ENCODE assay signal across 1 cellular context in the genomic region with DNA sequence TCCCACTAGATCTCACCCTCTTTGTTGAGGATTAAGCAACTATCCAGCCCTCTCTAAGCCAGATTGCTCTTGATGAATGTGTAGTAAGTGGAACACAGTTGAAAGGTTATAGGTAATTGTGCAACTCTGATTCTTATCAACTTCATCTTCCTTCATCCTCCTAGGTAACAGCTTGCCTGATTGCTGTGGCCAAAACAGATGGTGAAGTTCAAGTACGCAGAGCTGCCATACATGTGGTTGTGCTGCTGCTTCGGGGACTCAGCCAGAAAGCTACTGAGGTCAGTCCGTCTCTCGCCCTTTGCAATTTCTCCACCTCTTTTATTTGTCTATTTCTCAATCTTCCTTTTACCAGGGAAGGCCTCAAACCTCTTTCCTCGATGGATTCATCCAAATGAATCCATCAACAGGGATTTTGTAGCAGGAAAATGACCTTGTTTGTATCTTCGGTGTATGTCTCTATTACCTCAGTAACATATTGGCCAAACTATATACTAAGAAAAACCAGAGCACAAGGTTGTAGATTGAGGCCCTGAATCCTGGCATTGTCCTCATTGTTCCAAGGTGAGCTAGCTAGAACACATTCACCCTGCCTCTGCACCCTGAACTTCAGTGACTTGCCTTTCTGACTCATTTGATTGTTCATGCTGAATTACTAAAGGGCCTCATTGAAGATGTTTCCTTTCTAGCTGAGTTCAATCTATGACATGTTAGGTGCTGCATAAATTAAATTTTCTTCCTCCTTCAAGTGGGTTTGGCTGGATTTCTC.
TF ChIP-seq lines count a peak whose summit lies in the region.

No MANE protein-coding gene starts in this region.

TF ChIP-seq in HepG2, 621 proteins besides CTCF, POLR2A, EP300 and RAD21 (continued from another document and continues in another):
- TF ChIP-seq, protein P1, sequence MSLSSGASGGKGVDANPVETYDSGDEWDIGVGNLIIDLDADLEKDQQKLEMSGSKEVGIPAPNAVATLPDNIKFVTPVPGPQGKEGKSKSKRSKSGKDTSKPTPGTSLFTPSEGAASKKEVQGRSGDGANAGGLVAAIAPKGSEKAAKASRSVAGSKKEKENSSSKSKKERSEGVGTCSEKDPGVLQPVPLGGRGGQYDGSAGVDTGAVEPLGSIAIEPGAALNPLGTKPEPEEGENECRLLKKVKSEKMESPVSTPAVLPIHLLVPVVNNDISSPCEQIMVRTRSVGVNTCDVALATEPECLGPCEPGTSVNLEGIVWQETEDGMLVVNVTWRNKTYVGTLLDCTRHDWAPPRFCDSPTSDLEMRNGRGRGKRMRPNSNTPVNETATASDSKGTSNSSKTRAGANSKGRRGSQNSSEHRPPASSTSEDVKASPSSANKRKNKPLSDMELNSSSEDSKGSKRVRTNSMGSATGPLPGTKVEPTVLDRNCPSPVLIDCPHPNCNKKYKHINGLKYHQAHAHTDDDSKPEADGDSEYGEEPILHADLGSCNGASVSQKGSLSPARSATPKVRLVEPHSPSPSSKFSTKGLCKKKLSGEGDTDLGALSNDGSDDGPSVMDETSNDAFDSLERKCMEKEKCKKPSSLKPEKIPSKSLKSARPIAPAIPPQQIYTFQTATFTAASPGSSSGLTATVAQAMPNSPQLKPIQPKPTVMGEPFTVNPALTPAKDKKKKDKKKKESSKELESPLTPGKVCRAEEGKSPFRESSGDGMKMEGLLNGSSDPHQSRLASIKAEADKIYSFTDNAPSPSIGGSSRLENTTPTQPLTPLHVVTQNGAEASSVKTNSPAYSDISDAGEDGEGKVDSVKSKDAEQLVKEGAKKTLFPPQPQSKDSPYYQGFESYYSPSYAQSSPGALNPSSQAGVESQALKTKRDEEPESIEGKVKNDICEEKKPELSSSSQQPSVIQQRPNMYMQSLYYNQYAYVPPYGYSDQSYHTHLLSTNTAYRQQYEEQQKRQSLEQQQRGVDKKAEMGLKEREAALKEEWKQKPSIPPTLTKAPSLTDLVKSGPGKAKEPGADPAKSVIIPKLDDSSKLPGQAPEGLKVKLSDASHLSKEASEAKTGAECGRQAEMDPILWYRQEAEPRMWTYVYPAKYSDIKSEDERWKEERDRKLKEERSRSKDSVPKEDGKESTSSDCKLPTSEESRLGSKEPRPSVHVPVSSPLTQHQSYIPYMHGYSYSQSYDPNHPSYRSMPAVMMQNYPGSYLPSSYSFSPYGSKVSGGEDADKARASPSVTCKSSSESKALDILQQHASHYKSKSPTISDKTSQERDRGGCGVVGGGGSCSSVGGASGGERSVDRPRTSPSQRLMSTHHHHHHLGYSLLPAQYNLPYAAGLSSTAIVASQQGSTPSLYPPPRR (CRISPR knock-in tag; IDR thresholded peaks at IDR 0.05; ENCODE audit: borderline replicate concordance) = peak; percentile 57; the same call in 1 of the 2 replicates
- TF ChIP-seq SOX6 (IDR thresholded peaks at IDR 0.05) = no peak
- TF ChIP-seq SOX6 (CRISPR knock-in tag; IDR thresholded peaks at IDR 0.05) = peak; percentile 80
- TF ChIP-seq CCDC6 (CRISPR knock-in tag; IDR thresholded peaks at IDR 0.05) = peak; percentile 82; the same call in 1 of the 2 replicates
- TF ChIP-seq, protein P2, sequence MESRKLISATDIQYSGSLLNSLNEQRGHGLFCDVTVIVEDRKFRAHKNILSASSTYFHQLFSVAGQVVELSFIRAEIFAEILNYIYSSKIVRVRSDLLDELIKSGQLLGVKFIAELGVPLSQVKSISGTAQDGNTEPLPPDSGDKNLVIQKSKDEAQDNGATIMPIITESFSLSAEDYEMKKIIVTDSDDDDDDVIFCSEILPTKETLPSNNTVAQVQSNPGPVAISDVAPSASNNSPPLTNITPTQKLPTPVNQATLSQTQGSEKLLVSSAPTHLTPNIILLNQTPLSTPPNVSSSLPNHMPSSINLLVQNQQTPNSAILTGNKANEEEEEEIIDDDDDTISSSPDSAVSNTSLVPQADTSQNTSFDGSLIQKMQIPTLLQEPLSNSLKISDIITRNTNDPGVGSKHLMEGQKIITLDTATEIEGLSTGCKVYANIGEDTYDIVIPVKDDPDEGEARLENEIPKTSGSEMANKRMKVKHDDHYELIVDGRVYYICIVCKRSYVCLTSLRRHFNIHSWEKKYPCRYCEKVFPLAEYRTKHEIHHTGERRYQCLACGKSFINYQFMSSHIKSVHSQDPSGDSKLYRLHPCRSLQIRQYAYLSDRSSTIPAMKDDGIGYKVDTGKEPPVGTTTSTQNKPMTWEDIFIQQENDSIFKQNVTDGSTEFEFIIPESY (CRISPR knock-in tag; IDR thresholded peaks at IDR 0.05) = peak; percentile 33; the same call in 1 of the 2 replicates
- 0 out of 2 replicates have a peak, but pooled peaks have one; percentile 54 for TF ChIP-seq ZNF644 (CRISPR knock-in tag; IDR thresholded peaks at IDR 0.05; ENCODE audit: low read depth)
- TF ChIP-seq, protein P3, sequence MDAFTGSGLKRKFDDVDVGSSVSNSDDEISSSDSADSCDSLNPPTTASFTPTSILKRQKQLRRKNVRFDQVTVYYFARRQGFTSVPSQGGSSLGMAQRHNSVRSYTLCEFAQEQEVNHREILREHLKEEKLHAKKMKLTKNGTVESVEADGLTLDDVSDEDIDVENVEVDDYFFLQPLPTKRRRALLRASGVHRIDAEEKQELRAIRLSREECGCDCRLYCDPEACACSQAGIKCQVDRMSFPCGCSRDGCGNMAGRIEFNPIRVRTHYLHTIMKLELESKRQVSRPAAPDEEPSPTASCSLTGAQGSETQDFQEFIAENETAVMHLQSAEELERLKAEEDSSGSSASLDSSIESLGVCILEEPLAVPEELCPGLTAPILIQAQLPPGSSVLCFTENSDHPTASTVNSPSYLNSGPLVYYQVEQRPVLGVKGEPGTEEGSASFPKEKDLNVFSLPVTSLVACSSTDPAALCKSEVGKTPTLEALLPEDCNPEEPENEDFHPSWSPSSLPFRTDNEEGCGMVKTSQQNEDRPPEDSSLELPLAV (CRISPR knock-in tag; conservative IDR thresholded peaks at IDR 0.05; ENCODE audit: low read depth) = no peak
- TF ChIP-seq TCF12 (IDR thresholded peaks at IDR 0.05) = no peak
- no peak for TF ChIP-seq TCF12 (CRISPR knock-in tag; IDR thresholded peaks at IDR 0.05)
- no peak for TF ChIP-seq CBX1 (IDR thresholded peaks at IDR 0.05; ENCODE audit: low read depth)
- TF ChIP-seq, protein P4, sequence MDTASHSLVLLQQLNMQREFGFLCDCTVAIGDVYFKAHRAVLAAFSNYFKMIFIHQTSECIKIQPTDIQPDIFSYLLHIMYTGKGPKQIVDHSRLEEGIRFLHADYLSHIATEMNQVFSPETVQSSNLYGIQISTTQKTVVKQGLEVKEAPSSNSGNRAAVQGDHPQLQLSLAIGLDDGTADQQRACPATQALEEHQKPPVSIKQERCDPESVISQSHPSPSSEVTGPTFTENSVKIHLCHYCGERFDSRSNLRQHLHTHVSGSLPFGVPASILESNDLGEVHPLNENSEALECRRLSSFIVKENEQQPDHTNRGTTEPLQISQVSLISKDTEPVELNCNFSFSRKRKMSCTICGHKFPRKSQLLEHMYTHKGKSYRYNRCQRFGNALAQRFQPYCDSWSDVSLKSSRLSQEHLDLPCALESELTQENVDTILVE (CRISPR knock-in tag; IDR thresholded peaks at IDR 0.05) = peak; percentile 35; the same call in 1 of the 2 replicates
- TF ChIP-seq, protein P5, sequence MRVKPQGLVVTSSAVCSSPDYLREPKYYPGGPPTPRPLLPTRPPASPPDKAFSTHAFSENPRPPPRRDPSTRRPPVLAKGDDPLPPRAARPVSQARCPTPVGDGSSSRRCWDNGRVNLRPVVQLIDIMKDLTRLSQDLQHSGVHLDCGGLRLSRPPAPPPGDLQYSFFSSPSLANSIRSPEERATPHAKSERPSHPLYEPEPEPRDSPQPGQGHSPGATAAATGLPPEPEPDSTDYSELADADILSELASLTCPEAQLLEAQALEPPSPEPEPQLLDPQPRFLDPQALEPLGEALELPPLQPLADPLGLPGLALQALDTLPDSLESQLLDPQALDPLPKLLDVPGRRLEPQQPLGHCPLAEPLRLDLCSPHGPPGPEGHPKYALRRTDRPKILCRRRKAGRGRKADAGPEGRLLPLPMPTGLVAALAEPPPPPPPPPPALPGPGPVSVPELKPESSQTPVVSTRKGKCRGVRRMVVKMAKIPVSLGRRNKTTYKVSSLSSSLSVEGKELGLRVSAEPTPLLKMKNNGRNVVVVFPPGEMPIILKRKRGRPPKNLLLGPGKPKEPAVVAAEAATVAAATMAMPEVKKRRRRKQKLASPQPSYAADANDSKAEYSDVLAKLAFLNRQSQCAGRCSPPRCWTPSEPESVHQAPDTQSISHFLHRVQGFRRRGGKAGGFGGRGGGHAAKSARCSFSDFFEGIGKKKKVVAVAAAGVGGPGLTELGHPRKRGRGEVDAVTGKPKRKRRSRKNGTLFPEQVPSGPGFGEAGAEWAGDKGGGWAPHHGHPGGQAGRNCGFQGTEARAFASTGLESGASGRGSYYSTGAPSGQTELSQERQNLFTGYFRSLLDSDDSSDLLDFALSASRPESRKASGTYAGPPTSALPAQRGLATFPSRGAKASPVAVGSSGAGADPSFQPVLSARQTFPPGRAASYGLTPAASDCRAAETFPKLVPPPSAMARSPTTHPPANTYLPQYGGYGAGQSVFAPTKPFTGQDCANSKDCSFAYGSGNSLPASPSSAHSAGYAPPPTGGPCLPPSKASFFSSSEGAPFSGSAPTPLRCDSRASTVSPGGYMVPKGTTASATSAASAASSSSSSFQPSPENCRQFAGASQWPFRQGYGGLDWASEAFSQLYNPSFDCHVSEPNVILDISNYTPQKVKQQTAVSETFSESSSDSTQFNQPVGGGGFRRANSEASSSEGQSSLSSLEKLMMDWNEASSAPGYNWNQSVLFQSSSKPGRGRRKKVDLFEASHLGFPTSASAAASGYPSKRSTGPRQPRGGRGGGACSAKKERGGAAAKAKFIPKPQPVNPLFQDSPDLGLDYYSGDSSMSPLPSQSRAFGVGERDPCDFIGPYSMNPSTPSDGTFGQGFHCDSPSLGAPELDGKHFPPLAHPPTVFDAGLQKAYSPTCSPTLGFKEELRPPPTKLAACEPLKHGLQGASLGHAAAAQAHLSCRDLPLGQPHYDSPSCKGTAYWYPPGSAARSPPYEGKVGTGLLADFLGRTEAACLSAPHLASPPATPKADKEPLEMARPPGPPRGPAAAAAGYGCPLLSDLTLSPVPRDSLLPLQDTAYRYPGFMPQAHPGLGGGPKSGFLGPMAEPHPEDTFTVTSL (CRISPR knock-in tag; IDR thresholded peaks at IDR 0.05; ENCODE audit: borderline replicate concordance) = peak; percentile 57; the same call in 1 of the 2 replicates
- TF ChIP-seq NCOR1 (IDR thresholded peaks at IDR 0.05; ENCODE audit: borderline replicate concordance, low read length) = peak; percentile 93
- peak; percentile 73 for TF ChIP-seq MIXL1 (CRISPR knock-in tag; IDR thresholded peaks at IDR 0.05)
- TF ChIP-seq, protein P6, sequence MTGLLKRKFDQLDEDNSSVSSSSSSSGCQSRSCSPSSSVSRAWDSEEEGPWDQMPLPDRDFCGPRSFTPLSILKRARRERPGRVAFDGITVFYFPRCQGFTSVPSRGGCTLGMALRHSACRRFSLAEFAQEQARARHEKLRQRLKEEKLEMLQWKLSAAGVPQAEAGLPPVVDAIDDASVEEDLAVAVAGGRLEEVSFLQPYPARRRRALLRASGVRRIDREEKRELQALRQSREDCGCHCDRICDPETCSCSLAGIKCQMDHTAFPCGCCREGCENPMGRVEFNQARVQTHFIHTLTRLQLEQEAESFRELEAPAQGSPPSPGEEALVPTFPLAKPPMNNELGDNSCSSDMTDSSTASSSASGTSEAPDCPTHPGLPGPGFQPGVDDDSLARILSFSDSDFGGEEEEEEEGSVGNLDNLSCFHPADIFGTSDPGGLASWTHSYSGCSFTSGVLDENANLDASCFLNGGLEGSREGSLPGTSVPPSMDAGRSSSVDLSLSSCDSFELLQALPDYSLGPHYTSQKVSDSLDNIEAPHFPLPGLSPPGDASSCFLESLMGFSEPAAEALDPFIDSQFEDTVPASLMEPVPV (CRISPR knock-in tag; IDR thresholded peaks at IDR 0.05) = no peak
- peak; percentile 48; the same call in 1 of the 2 replicates for TF ChIP-seq ZFX (CRISPR knock-in tag; IDR thresholded peaks at IDR 0.05; ENCODE audit: low read depth)
- TF ChIP-seq MBD4 (IDR thresholded peaks at IDR 0.05; ENCODE audit: borderline replicate concordance, low read length) = no peak
- TF ChIP-seq SNAPC2 (CRISPR knock-in tag; IDR thresholded peaks at IDR 0.05) = no peak
- TF ChIP-seq ZNF430 (CRISPR knock-in tag; IDR thresholded peaks at IDR 0.05) = 0 out of 2 replicates have a peak, but pooled peaks have one; percentile 49
- TF ChIP-seq LCORL (IDR thresholded peaks at IDR 0.05) = 0 out of 2 replicates have a peak, but pooled peaks have one; percentile 45
- 0 out of 2 replicates have a peak, but pooled peaks have one; percentile 14 for TF ChIP-seq LCORL (CRISPR knock-in tag; IDR thresholded peaks at IDR 0.05)
- TF ChIP-seq, protein P7, sequence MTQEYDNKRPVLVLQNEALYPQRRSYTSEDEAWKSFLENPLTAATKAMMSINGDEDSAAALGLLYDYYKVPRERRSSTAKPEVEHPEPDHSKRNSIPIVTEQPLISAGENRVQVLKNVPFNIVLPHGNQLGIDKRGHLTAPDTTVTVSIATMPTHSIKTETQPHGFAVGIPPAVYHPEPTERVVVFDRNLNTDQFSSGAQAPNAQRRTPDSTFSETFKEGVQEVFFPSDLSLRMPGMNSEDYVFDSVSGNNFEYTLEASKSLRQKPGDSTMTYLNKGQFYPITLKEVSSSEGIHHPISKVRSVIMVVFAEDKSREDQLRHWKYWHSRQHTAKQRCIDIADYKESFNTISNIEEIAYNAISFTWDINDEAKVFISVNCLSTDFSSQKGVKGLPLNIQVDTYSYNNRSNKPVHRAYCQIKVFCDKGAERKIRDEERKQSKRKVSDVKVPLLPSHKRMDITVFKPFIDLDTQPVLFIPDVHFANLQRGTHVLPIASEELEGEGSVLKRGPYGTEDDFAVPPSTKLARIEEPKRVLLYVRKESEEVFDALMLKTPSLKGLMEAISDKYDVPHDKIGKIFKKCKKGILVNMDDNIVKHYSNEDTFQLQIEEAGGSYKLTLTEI (CRISPR knock-in tag; conservative IDR thresholded peaks at IDR 0.05) = no peak
- TF ChIP-seq NFYB (CRISPR knock-in tag; IDR thresholded peaks at IDR 0.05) = no peak
- TF ChIP-seq, protein P8, sequence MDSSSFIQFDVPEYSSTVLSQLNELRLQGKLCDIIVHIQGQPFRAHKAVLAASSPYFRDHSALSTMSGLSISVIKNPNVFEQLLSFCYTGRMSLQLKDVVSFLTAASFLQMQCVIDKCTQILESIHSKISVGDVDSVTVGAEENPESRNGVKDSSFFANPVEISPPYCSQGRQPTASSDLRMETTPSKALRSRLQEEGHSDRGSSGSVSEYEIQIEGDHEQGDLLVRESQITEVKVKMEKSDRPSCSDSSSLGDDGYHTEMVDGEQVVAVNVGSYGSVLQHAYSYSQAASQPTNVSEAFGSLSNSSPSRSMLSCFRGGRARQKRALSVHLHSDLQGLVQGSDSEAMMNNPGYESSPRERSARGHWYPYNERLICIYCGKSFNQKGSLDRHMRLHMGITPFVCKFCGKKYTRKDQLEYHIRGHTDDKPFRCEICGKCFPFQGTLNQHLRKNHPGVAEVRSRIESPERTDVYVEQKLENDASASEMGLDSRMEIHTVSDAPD (CRISPR knock-in tag; IDR thresholded peaks at IDR 0.05) = 0 out of 2 replicates have a peak, but pooled peaks have one; percentile 35
- TF ChIP-seq PITX1 (CRISPR knock-in tag; IDR thresholded peaks at IDR 0.05) = peak; percentile 65
